Comparison of ENCODE assay signal across 17 cellular contexts in genomic region chr12:5905757-5906156, GRCh38. TPM values are rescaled to one million over a fixed set of nuclear protein-coding genes. Genes with fewer than 3 reads are reported as not detected.
DNase-seq lines count a peak whose midpoint lies in the region; ATAC-seq and TF ChIP-seq lines count a peak whose summit lies in the region.
"Had no signal": no experiment of that assay in that cellular context is flagged by ENCODE, and none has a peak within 500 bp of the region (broad histone marks: within the 10 kb centered on the region; RNA-seq: fewer than 3 reads in every experiment).

No MANE protein-coding gene starts in this region.

- H3K27ac ChIP-seq in esophagus muscularis mucosa (replicated peaks in 1 of 4), result no peak overlapping the region
- H3K27ac ChIP-seq: BLaER1, GM23248 had no signal

- H3K27me3 ChIP-seq in esophagus muscularis mucosa, result peaks cover 0 to 32% (median 2%) of the 10 kb centered on the region in 4 donors

- no peak for TF ChIP-seq EP300 in esophagus muscularis mucosa (IDR thresholded peaks at IDR 0.05)

- H3K36me3 ChIP-seq in esophagus muscularis mucosa, result peaks cover 0 to 36% (median 0%) of the 10 kb centered on the region in 4 donors
- H3K36me3 ChIP-seq: BLaER1 had no signal

- CTCF ChIA-PET in activated CD8-positive, alpha-beta memory T cell treated with anti-CD3 and anti-CD28 coated beads, Interleukin-2, amount 10 ng/mL, durations not matched to agents 7 days and 5 days (lab: Charles Lee), result no interaction called here

- TF ChIP-seq CTCF in esophagus muscularis mucosa (IDR thresholded peaks at IDR 0.05), result no peak
- TF ChIP-seq CTCF in osteocyte (IDR thresholded peaks at IDR 0.05), result no peak

- no peaks in the 10 kb centered on the region for H3K4me1 Mint-ChIP-seq in activated CD8-positive, alpha-beta memory T cell treated with anti-CD3 and anti-CD28 coated beads, Interleukin-2, amount 10 ng/mL, durations not matched to agents 7 days and 5 days
- no peaks in the 10 kb centered on the region for H3K4me1 Mint-ChIP-seq in osteocyte (ENCODE audit: unreplicated experiment)
- no peaks in the 10 kb centered on the region for H3K4me1 Mint-ChIP-seq in activated naive CD8-positive, alpha-beta T cell treated with anti-CD3 and anti-CD28 coated beads, Interleukin-2, amount 50 U/mL, for 24 hours
- H3K4me1 Mint-ChIP-seq: CD14-positive monocyte; CD4-positive, alpha-beta memory T cell had no signal

- peaks cover 0 to 3% (median 0%) of the 10 kb centered on the region in 4 donors for H3K9me3 ChIP-seq in esophagus muscularis mucosa
- H3K9me3 ChIP-seq: BLaER1 had no signal

- no peak for TF ChIP-seq POLR2A in esophagus muscularis mucosa (IDR thresholded peaks at IDR 0.05; ENCODE audit: low read depth)

- no peaks in the 10 kb centered on the region for H3K9me3 Mint-ChIP-seq in activated CD8-positive, alpha-beta memory T cell treated with anti-CD3 and anti-CD28 coated beads, Interleukin-2, amount 10 ng/mL, durations not matched to agents 7 days and 5 days (ENCODE audit: low read depth)
- no peaks in the 10 kb centered on the region for H3K9me3 Mint-ChIP-seq in osteocyte (ENCODE audit: unreplicated experiment)
- H3K9me3 Mint-ChIP-seq in activated naive CD8-positive, alpha-beta T cell treated with anti-CD3 and anti-CD28 coated beads, Interleukin-2, amount 50 U/mL, for 24 hours, result no peaks in the 10 kb centered on the region

- no peaks in the 10 kb centered on the region for H3K36me3 Mint-ChIP-seq in activated CD8-positive, alpha-beta memory T cell treated with anti-CD3 and anti-CD28 coated beads, Interleukin-2, amount 10 ng/mL, durations not matched to agents 7 days and 5 days
- no peaks in the 10 kb centered on the region for H3K36me3 Mint-ChIP-seq in osteocyte (ENCODE audit: unreplicated experiment)
- no peaks in the 10 kb centered on the region for H3K36me3 Mint-ChIP-seq in activated naive CD8-positive, alpha-beta T cell treated with anti-CD3 and anti-CD28 coated beads, Interleukin-2, amount 50 U/mL, for 24 hours (ENCODE audit: low read depth)
- H3K36me3 Mint-ChIP-seq: CD14-positive monocyte; CD4-positive, alpha-beta memory T cell had no signal

- no peaks in the 10 kb centered on the region for H3K4me1 ChIP-seq in esophagus muscularis mucosa
- H3K4me1 ChIP-seq: BLaER1 had no signal

- peak; percentile 8 for DNase-seq in activated CD8-positive, alpha-beta memory T cell treated with anti-CD3 and anti-CD28 coated beads, Interleukin-2, amount 10 ng/mL, durations not matched to agents 7 days and 5 days
- no peak for DNase-seq in activated CD8-positive, alpha-beta memory T cell treated with anti-CD3 and anti-CD28 coated beads, Interleukin-2, amount 50 U/mL, for 48 hours
- DNase-seq in esophagus muscularis mucosa (ENCODE audit: extremely low spot score) (peak; percentile 50), osteocyte (ENCODE audit: extremely low spot score, unreplicated experiment) (peak; percentile 57)
- DNase-seq in activated naive CD8-positive, alpha-beta T cell treated with anti-CD3 and anti-CD28 coated beads, Interleukin-2, amount 50 U/mL, for 24 hours, result no peak
- DNase-seq in activated naive CD4-positive, alpha-beta T cell (lab: John Stamatoyannopoulos, UW), result no peak
- DNase-seq: 8988T; CD4-positive, alpha-beta memory T cell; DMS153; DMS79; GDM1; GM23248; HCEC 1CT had no signal

- H3K27me3 Mint-ChIP-seq in activated CD8-positive, alpha-beta memory T cell treated with anti-CD3 and anti-CD28 coated beads, Interleukin-2, amount 10 ng/mL, durations not matched to agents 7 days and 5 days, result peaks cover 2% of the 10 kb centered on the region
- H3K27me3 Mint-ChIP-seq in osteocyte (ENCODE audit: unreplicated experiment), result peaks cover 21% of the 10 kb centered on the region
- peaks cover 13% of the 10 kb centered on the region for H3K27me3 Mint-ChIP-seq in activated naive CD8-positive, alpha-beta T cell treated with anti-CD3 and anti-CD28 coated beads, Interleukin-2, amount 50 U/mL, for 24 hours

- no peak for ATAC-seq in activated CD8-positive, alpha-beta memory T cell treated with anti-CD3 and anti-CD28 coated beads, Interleukin-2, amount 10 ng/mL, durations not matched to agents 7 days and 5 days
- no peak for ATAC-seq in activated naive CD8-positive, alpha-beta T cell treated with anti-CD3 and anti-CD28 coated beads, Interleukin-2, amount 50 U/mL, for 24 hours
- ATAC-seq in HG02759 (IDR thresholded peaks at IDR 0.05; ENCODE audit: unreplicated experiment), result no peak

- H3K27ac Mint-ChIP-seq in activated CD8-positive, alpha-beta memory T cell treated with anti-CD3 and anti-CD28 coated beads, Interleukin-2, amount 10 ng/mL, durations not matched to agents 7 days and 5 days, result no peak overlapping the region
- H3K27ac Mint-ChIP-seq in osteocyte (ENCODE audit: unreplicated experiment), result no peak overlapping the region
- H3K27ac Mint-ChIP-seq in activated naive CD8-positive, alpha-beta T cell treated with anti-CD3 and anti-CD28 coated beads, Interleukin-2, amount 50 U/mL, for 24 hours, result no peak overlapping the region
- H3K27ac Mint-ChIP-seq: CD14-positive monocyte; CD4-positive, alpha-beta memory T cell had no signal

- no peak overlapping the region for H3K4me3 ChIP-seq in esophagus muscularis mucosa
- H3K4me3 ChIP-seq: BLaER1, GM23248 had no signal

- WGBS in esophagus muscularis mucosa, result 79% methylated on average over 4 of the region's 4 CpGs

- intact Hi-C loops in esophagus muscularis mucosa (cut with DNase I), result no loop called here

- H3K4me3 Mint-ChIP-seq in activated CD8-positive, alpha-beta memory T cell treated with anti-CD3 and anti-CD28 coated beads, Interleukin-2, amount 10 ng/mL, durations not matched to agents 7 days and 5 days, result no peak overlapping the region
- no peak overlapping the region for H3K4me3 Mint-ChIP-seq in osteocyte (ENCODE audit: unreplicated experiment)
- no peak overlapping the region for H3K4me3 Mint-ChIP-seq in activated naive CD8-positive, alpha-beta T cell treated with anti-CD3 and anti-CD28 coated beads, Interleukin-2, amount 50 U/mL, for 24 hours
- H3K4me3 Mint-ChIP-seq: CD14-positive monocyte; CD4-positive, alpha-beta memory T cell had no signal

RNA-seq across cellular contexts. Expression of gene ANO2, which starts 39.3 kb away (rescaled TPM):
- not detected for total RNA-seq in activated CD8-positive, alpha-beta memory T cell treated with anti-CD3 and anti-CD28 coated beads, Interleukin-2, amount 10 ng/mL, durations not matched to agents 7 days and 5 days
- total RNA-seq in esophagus muscularis mucosa, result 10 to 100 TPM in 1 of 4 donors, 1 to 10 TPM in 3; 4.0 to 17.9 (median 5.1) TPM
- total RNA-seq in osteocyte, result 0.59 and 0.89 TPM in 2 replicates
- total RNA-seq: A673; CD4-positive, alpha-beta memory T cell; GM23248 had no signal

Comparison
In these comparisons a context has a peak if more than half of its experiments do, and no peak if none do; other contexts are left out.
1. DNase-seq: peak in activated CD8-positive, alpha-beta memory T cell treated with anti-CD3 and anti-CD28 coated beads, Interleukin-2, amount 10 ng/mL, durations not matched to agents 7 days and 5 days (single experiment), esophagus muscularis mucosa (single experiment) and osteocyte (single experiment); none in activated CD8-positive, alpha-beta memory T cell treated with anti-CD3 and anti-CD28 coated beads, Interleukin-2, amount 50 U/mL, for 48 hours (single experiment), activated naive CD8-positive, alpha-beta T cell treated with anti-CD3 and anti-CD28 coated beads, Interleukin-2, amount 50 U/mL, for 24 hours (single experiment) and activated naive CD4-positive, alpha-beta T cell (0 of 4).